ENCODE assay signal across 1 cellular context in the genomic region with DNA sequence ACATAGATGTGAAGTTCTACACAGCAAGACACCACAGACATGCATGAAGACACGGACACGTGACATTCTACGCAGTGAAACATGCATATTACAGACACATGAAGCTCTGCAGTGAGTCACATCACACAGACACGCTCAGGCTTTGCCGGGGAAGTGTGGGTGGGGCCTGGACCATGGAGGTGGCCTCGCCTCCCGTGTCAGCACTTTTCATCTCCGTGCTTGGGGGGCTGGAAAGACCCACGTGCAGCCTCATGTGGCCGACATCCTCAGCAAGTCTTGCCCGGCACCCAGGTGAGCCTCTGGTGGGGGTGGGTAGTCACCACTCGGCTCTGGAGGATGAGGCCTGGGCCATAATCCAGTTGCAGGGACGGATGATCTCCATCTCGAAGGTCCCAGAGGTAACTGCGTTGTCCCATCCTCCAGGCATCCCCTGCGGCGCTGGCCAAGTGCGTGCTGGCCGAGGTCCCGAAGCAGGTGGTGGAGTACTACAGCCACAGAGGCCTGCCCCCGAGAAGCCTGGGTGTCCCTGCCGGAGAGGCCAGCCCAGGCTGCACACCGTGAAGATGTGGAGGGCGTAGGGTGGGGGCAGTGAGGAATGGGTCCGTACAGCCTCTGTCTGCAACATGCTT.
A peak's percentile ranks its signal among the peaks of the same experiment; 100 is the strongest.
TF ChIP-seq lines count a peak whose summit lies in the region.

No MANE protein-coding gene starts in this region.

TF ChIP-seq in HepG2, 621 proteins besides CTCF, POLR2A, EP300 and RAD21 (continued from another document):
- TF ChIP-seq, protein P1, sequence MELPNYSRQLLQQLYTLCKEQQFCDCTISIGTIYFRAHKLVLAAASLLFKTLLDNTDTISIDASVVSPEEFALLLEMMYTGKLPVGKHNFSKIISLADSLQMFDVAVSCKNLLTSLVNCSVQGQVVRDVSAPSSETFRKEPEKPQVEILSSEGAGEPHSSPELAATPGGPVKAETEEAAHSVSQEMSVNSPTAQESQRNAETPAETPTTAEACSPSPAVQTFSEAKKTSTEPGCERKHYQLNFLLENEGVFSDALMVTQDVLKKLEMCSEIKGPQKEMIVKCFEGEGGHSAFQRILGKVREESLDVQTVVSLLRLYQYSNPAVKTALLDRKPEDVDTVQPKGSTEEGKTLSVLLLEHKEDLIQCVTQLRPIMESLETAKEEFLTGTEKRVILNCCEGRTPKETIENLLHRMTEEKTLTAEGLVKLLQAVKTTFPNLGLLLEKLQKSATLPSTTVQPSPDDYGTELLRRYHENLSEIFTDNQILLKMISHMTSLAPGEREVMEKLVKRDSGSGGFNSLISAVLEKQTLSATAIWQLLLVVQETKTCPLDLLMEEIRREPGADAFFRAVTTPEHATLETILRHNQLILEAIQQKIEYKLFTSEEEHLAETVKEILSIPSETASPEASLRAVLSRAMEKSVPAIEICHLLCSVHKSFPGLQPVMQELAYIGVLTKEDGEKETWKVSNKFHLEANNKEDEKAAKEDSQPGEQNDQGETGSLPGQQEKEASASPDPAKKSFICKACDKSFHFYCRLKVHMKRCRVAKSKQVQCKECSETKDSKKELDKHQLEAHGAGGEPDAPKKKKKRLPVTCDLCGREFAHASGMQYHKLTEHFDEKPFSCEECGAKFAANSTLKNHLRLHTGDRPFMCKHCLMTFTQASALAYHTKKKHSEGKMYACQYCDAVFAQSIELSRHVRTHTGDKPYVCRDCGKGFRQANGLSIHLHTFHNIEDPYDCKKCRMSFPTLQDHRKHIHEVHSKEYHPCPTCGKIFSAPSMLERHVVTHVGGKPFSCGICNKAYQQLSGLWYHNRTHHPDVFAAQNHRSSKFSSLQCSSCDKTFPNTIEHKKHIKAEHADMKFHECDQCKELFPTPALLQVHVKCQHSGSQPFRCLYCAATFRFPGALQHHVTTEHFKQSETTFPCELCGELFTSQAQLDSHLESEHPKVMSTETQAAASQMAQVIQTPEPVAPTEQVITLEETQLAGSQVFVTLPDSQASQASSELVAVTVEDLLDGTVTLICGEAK (IDR thresholded peaks at IDR 0.05) = no peak
- TF ChIP-seq, protein P1 (CRISPR knock-in tag; IDR thresholded peaks at IDR 0.05) = no peak
- TF ChIP-seq, protein P2, sequence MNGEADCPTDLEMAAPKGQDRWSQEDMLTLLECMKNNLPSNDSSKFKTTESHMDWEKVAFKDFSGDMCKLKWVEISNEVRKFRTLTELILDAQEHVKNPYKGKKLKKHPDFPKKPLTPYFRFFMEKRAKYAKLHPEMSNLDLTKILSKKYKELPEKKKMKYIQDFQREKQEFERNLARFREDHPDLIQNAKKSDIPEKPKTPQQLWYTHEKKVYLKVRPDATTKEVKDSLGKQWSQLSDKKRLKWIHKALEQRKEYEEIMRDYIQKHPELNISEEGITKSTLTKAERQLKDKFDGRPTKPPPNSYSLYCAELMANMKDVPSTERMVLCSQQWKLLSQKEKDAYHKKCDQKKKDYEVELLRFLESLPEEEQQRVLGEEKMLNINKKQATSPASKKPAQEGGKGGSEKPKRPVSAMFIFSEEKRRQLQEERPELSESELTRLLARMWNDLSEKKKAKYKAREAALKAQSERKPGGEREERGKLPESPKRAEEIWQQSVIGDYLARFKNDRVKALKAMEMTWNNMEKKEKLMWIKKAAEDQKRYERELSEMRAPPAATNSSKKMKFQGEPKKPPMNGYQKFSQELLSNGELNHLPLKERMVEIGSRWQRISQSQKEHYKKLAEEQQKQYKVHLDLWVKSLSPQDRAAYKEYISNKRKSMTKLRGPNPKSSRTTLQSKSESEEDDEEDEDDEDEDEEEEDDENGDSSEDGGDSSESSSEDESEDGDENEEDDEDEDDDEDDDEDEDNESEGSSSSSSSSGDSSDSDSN (CRISPR knock-in tag; IDR thresholded peaks at IDR 0.05) = 0 out of 2 replicates have a peak, but pooled peaks have one; percentile 6
- TF ChIP-seq KDM1A (CRISPR knock-in tag; IDR thresholded peaks at IDR 0.05) = no peak
- TF ChIP-seq ZZZ3 (CRISPR knock-in tag; IDR thresholded peaks at IDR 0.05; ENCODE audit: borderline replicate concordance) = no peak
- no peak for TF ChIP-seq PHF21A (CRISPR knock-in tag; IDR thresholded peaks at IDR 0.05)
- no peak for TF ChIP-seq ZNF839 (CRISPR knock-in tag; IDR thresholded peaks at IDR 0.05; ENCODE audit: borderline replicate concordance)
- no peak for TF ChIP-seq AHR (CRISPR knock-in tag; IDR thresholded peaks at IDR 0.05)
- TF ChIP-seq ZNF878 (CRISPR knock-in tag; IDR thresholded peaks at IDR 0.05) = no peak
- no peak for TF ChIP-seq ZNF10 (CRISPR knock-in tag; IDR thresholded peaks at IDR 0.05; ENCODE audit: borderline replicate concordance, low read depth)
- TF ChIP-seq MAFF (IDR thresholded peaks at IDR 0.05; ENCODE audit: low read depth, low read length) = 0 out of 2 replicates have a peak, but pooled peaks have one; percentile 3
- TF ChIP-seq KLF15 (CRISPR knock-in tag; IDR thresholded peaks at IDR 0.05; ENCODE audit: borderline replicate concordance) = no peak
- TF ChIP-seq ADNP (CRISPR knock-in tag; IDR thresholded peaks at IDR 0.05) = no peak
